Comparison of ENCODE assay signal across 17 cellular contexts in the genomic region with DNA sequence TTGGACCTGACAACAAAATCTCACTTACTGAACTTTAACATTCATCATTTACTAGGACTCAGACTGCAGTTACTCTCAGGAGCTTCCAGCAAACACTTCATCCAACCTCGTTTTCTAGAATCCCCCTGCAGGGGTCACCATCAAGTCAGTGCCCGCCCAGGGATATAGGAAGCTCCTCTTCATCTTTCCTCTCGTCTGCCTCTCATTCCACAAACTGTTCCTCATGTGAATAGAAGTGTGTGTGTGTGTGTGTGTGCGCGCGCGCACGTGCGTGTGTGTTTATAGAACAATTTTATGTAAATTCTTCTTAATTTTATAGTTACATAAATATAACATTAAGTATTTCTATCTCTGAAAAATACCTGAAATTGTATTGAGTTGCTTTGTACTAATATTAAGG. TPM values are rescaled to one million over a fixed set of nuclear protein-coding genes. Genes with fewer than 3 reads are reported as not detected.
DNase-seq lines count a peak whose midpoint lies in the region; ATAC-seq and TF ChIP-seq lines count a peak whose summit lies in the region.
"Had no signal": no experiment of that assay in that cellular context is flagged by ENCODE, and none has a peak within 500 bp of the region (broad histone marks: within the 10 kb centered on the region; RNA-seq: fewer than 3 reads in every experiment).

No MANE protein-coding gene starts in this region.

- in situ Hi-C loops in SK-MEL-5 (cut with HindIII; ENCODE audit: low pct_unique_long_range_greater_than_20kb, low sequenced_read_pairs), result no loop called here

- no peak overlapping the region for H3K27ac Mint-ChIP-seq in T-helper 17 cell

- H3K4me3 Mint-ChIP-seq in T-helper 17 cell, result no peak overlapping the region
- H3K4me3 Mint-ChIP-seq: central memory CD8-positive, alpha-beta T cell had no signal

- H3K9me3 ChIP-seq in heart right ventricle (no peaks in the 10 kb centered on the region), T-helper 17 cell (ENCODE audit: control insufficient read depth, low read length, poor library complexity, severe bottlenecking) (no peaks in the 10 kb centered on the region)
- H3K9me3 ChIP-seq: psoas muscle, upper lobe of left lung had no signal

- WGBS in heart right ventricle, 2 donors, result 72 to 77% methylated on average over 9 of the region's 9 CpGs

- H3K4me1 Mint-ChIP-seq in T-helper 17 cell, result no peaks in the 10 kb centered on the region
- H3K4me1 Mint-ChIP-seq: central memory CD8-positive, alpha-beta T cell had no signal

- H3K27ac ChIP-seq in heart right ventricle, result no peak overlapping the region
- H3K27ac ChIP-seq: psoas muscle, upper lobe of left lung had no signal

- peak; percentile 43 for ATAC-seq in Right ventricle myocardium superior (ENCODE audit: poor library complexity)
- ATAC-seq in heart right ventricle, result no peak
- peak; percentile 55 for ATAC-seq in sciatic nerve
- ATAC-seq in T-helper 17 cell, result no peak
- no peak for ATAC-seq in GM21526 (IDR thresholded peaks at IDR 0.05; ENCODE audit: low FRiP score, unreplicated experiment)
- ATAC-seq: Right ventricle myocardium inferior had no signal

- H3K36me3 Mint-ChIP-seq in T-helper 17 cell (ENCODE audit: low read depth), result peaks cover 2% of the 10 kb centered on the region

- peaks cover 42% of the 10 kb centered on the region for H3K27me3 Mint-ChIP-seq in T-helper 17 cell

- H3K27me3 ChIP-seq in heart right ventricle, result no peaks in the 10 kb centered on the region
- H3K27me3 ChIP-seq: upper lobe of left lung had no signal

- no peaks in the 10 kb centered on the region for H3K36me3 ChIP-seq in heart right ventricle
- H3K36me3 ChIP-seq: upper lobe of left lung had no signal

- peak in 4 of 9 donors; percentile 15 to 33 (median 24) for TF ChIP-seq CTCF in heart right ventricle (IDR thresholded peaks at IDR 0.05)
- peak; percentile 15 for TF ChIP-seq CTCF in fibroblast of the aortic adventitia (IDR thresholded peaks at IDR 0.05; ENCODE audit: insufficient read depth, low read length)

- H3K4me3 ChIP-seq in heart right ventricle, result no peak overlapping the region
- H3K4me3 ChIP-seq in fibroblast of the aortic adventitia (ENCODE audit: low read depth, low read length), result no peak overlapping the region
- H3K4me3 ChIP-seq: psoas muscle, upper lobe of left lung had no signal

- no peak for DNase-seq in Right ventricle myocardium superior
- DNase-seq in heart right ventricle, result no peak
- DNase-seq in SK-MEL-5 (ENCODE audit: low read depth, low spot score), result peak; percentile 73
- peak; percentile 18 for DNase-seq in fibroblast of the aortic adventitia (ENCODE audit: low read depth)
- DNase-seq in sciatic nerve (ENCODE audit: low spot score), result no peak
- DNase-seq in T-helper 17 cell, result no peak
- DNase-seq in DMS153 (lab: John Stamatoyannopoulos, UW), result no peak
- DNase-seq: activated CD8-positive, alpha-beta memory T cell treated with anti-CD3 and anti-CD28 coated beads for 24 hours; activated naive CD4-positive, alpha-beta T cell treated with Interleukin-2 at 50 U/mL for 16 hours; NCI-H1436; psoas muscle; stimulated activated CD4-positive, alpha-beta T cell treated with anti-CD3 and anti-CD28 coated beads, Interleukin-2, amount 100 ng/mL, for 24 hours; T1000 had no signal

- intact Hi-C loops in Right ventricle myocardium superior (cut with DNase I), result no loop called here
- intact Hi-C loops in heart right ventricle (cut with DNase I), result no loop called here
- intact Hi-C loops in sciatic nerve (cut with DNase I), result no loop called here

- H3K4me1 ChIP-seq in heart right ventricle, result no peaks in the 10 kb centered on the region
- H3K4me1 ChIP-seq: psoas muscle, upper lobe of left lung had no signal

RNA-seq across cellular contexts. Expression of a gene that starts 21.8 kb away (rescaled TPM):
- total RNA-seq in Right ventricle myocardium superior (65.7 TPM), heart right ventricle (10 to 100 TPM; 49.0 to 90.0 (median 60.7) TPM), fibroblast of the aortic adventitia (ENCODE audit: low replicate concordance) (35.2 and 37.6 TPM in 2 replicates), sciatic nerve (65.7 TPM), T-helper 17 cell (10 to 100 TPM; 17.1 to 18.1 TPM)
- 10 to 100 TPM; 22.2 to 25.9 TPM for polyA plus RNA-seq in heart right ventricle
- total RNA-seq in SK-MEL-5 (2014; rRNA removed; shearing (Covaris generic)), result 42.5 and 45.8 TPM in 2 replicates
- polyA plus RNA-seq in SK-MEL-5 (2015; cell fraction: cytosol; rRNA removed), result 23.3 and 27.4 TPM in 2 replicates
- polyA plus RNA-seq in SK-MEL-5 (2015; cell fraction: nucleus; rRNA removed), result 38.5 and 40.9 TPM in 2 replicates

Comparison
In these comparisons a context has a peak if more than half of its experiments do, and no peak if none do; other contexts are left out.
1. ATAC-seq: peak in Right ventricle myocardium superior (single experiment) and sciatic nerve (single experiment); none in heart right ventricle (0 of 8), T-helper 17 cell (single experiment) and GM21526 (single experiment).
2. DNase-seq: peak in SK-MEL-5 (single experiment) and fibroblast of the aortic adventitia (single experiment); none in Right ventricle myocardium superior (single experiment), heart right ventricle (0 of 2), sciatic nerve (single experiment), T-helper 17 cell (0 of 3) and DMS153 (single experiment).